ENCODE assay signal across 29 cellular contexts in the genomic region with DNA sequence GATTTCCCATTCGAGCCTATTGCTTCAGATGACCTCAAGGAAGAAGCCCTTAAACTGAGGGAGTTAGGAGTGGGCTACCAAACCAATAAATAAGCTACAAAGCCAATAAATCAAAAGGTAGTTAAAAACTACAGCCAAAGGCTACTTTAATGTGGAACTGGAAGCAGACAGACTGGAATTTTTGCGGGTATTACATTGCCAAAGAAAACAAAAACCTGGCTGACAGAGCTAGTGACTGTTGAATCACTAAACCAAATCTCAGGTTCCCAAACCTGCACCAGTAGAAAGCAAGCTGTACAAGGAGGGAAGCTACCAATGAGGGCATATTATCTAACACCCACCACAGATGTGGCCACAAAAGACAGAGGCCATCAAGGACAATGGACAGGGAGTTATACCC.
A peak's percentile ranks its signal among the peaks of the same experiment; 100 is the strongest.
DNase-seq lines count a peak whose midpoint lies in the region; ATAC-seq and TF ChIP-seq lines count a peak whose summit lies in the region.
"Had no signal": no experiment of that assay in that cellular context is flagged by ENCODE, and none has a peak within 500 bp of the region (broad histone marks: within the 10 kb centered on the region; RNA-seq: fewer than 3 reads in every experiment).

No MANE protein-coding gene starts in this region.

- H3K4me1 Mint-ChIP-seq in Calu3 (ENCODE audit: low read depth, unreplicated experiment) (peaks cover 63% of the 10 kb centered on the region), nephron progenitor cell (peaks cover 22% of the 10 kb centered on the region)
- H3K4me1 Mint-ChIP-seq: activated naive CD4-positive, alpha-beta T cell treated with anti-CD3 and anti-CD28 coated beads, Interleukin-2, amount 10 ng/mL, durations not matched to agents 7 days and 5 days; IgD-negative memory B cell; naive thymus-derived CD8-positive, alpha-beta T cell; stimulated activated naive B cell treated with anti-CD40 and anti-IgM and Interleukin-4, amounts not matched to agents 10 μg/mL and 1 μg/mL and 100 μg/mL, for 72 hours had no signal

- no TSS peak for BruUV-seq in Calu3 (replicated peaks; lab: Mats Ljungman, UMichigan)

- H3K4me3 ChIP-seq in LNCaP clone FGC (ENCODE audit: low read depth, low read length) = no peak overlapping the region
- H3K4me3 ChIP-seq: colonic mucosa, HAP-1, lower lobe of right lung, Peyer's patch, upper lobe of left lung had no signal

- no peak overlapping the region for H3K4me3 Mint-ChIP-seq in Calu3 (ENCODE audit: low read depth, unreplicated experiment)
- no peak overlapping the region for H3K4me3 Mint-ChIP-seq in nephron progenitor cell
- H3K4me3 Mint-ChIP-seq: activated CD8-positive, alpha-beta T cell treated with anti-CD3 and anti-CD28 coated beads, Interleukin-2, amount 10 ng/mL, durations not matched to agents 7 days and 5 days; activated naive CD4-positive, alpha-beta T cell treated with anti-CD3 and anti-CD28 coated beads, Interleukin-2, amount 10 ng/mL, durations not matched to agents 7 days and 5 days; IgD-negative memory B cell; naive thymus-derived CD8-positive, alpha-beta T cell; stimulated activated naive B cell treated with anti-CD40 and anti-IgM and Interleukin-4, amounts not matched to agents 10 μg/mL and 1 μg/mL and 100 μg/mL, for 72 hours had no signal

- H3K27ac Mint-ChIP-seq in Calu3 (ENCODE audit: unreplicated experiment) = peak overlapping the region; percentile 37
- no peak overlapping the region for H3K27ac Mint-ChIP-seq in nephron progenitor cell
- H3K27ac Mint-ChIP-seq: activated CD8-positive, alpha-beta T cell treated with anti-CD3 and anti-CD28 coated beads, Interleukin-2, amount 10 ng/mL, durations not matched to agents 7 days and 5 days; activated naive CD4-positive, alpha-beta T cell treated with anti-CD3 and anti-CD28 coated beads, Interleukin-2, amount 10 ng/mL, durations not matched to agents 7 days and 5 days; IgD-negative memory B cell; naive thymus-derived CD8-positive, alpha-beta T cell; stimulated activated naive B cell treated with anti-CD40 and anti-IgM and Interleukin-4, amounts not matched to agents 10 μg/mL and 1 μg/mL and 100 μg/mL, for 72 hours had no signal

- no peak for TF ChIP-seq CTCF in Calu3 (IDR thresholded peaks at IDR 0.05; ENCODE audit: unreplicated experiment)
- no peak for TF ChIP-seq CTCF in LNCaP clone FGC (IDR thresholded peaks at IDR 0.05; ENCODE audit: control insufficient read depth, extremely low read depth, insufficient read depth)
- TF ChIP-seq CTCF in nephron progenitor cell (IDR thresholded peaks at IDR 0.05) = no peak

- H3K36me3 Mint-ChIP-seq in Calu3 (ENCODE audit: insufficient read depth, unreplicated experiment) (peaks cover 7% of the 10 kb centered on the region), nephron progenitor cell (ENCODE audit: low read depth) (no peaks in the 10 kb centered on the region)
- H3K36me3 Mint-ChIP-seq: activated naive CD4-positive, alpha-beta T cell treated with anti-CD3 and anti-CD28 coated beads, Interleukin-2, amount 10 ng/mL, durations not matched to agents 7 days and 5 days; IgD-negative memory B cell; naive thymus-derived CD8-positive, alpha-beta T cell; stimulated activated naive B cell treated with anti-CD40 and anti-IgM and Interleukin-4, amounts not matched to agents 10 μg/mL and 1 μg/mL and 100 μg/mL, for 72 hours had no signal

- intact Hi-C loops in Calu3 (cut with micrococcal nuclease; ENCODE audit: unreplicated experiment) = loop anchor here (2.0 kb wide), 1 partner anchor 98 kb away; no protein-coding TSS in a partner anchor

- CTCF ChIA-PET in Calu3 (lab: Charles Lee) = no interaction called here

- ATAC-seq in HG03045 (IDR thresholded peaks at IDR 0.05; ENCODE audit: unreplicated experiment) = no peak
- ATAC-seq: activated CD8-positive, alpha-beta T cell treated with anti-CD3 and anti-CD28 coated beads, Interleukin-2, amount 10 ng/mL, durations not matched to agents 7 days and 5 days; lower lobe of right lung; naive thymus-derived CD8-positive, alpha-beta T cell had no signal

- in situ Hi-C loops in T47D (cut with HindIII; ENCODE audit: low pct_unique_long_range_greater_than_20kb, low sequenced_read_pairs) = no loop called here

- no peaks in the 10 kb centered on the region for H3K27me3 Mint-ChIP-seq in Calu3 (ENCODE audit: unreplicated experiment)
- H3K27me3 Mint-ChIP-seq in nephron progenitor cell (ENCODE audit: low read depth, poor library complexity) = no peaks in the 10 kb centered on the region
- H3K27me3 Mint-ChIP-seq: activated naive CD4-positive, alpha-beta T cell treated with anti-CD3 and anti-CD28 coated beads, Interleukin-2, amount 10 ng/mL, durations not matched to agents 7 days and 5 days; IgD-negative memory B cell; stimulated activated naive B cell treated with anti-CD40 and anti-IgM and Interleukin-4, amounts not matched to agents 10 μg/mL and 1 μg/mL and 100 μg/mL, for 72 hours had no signal

- no peaks in the 10 kb centered on the region for H3K9me3 Mint-ChIP-seq in Calu3 (ENCODE audit: low read depth, unreplicated experiment)
- no peaks in the 10 kb centered on the region for H3K9me3 Mint-ChIP-seq in nephron progenitor cell
- H3K9me3 Mint-ChIP-seq: activated naive CD4-positive, alpha-beta T cell treated with anti-CD3 and anti-CD28 coated beads, Interleukin-2, amount 10 ng/mL, durations not matched to agents 7 days and 5 days; IgD-negative memory B cell; stimulated activated naive B cell treated with anti-CD40 and anti-IgM and Interleukin-4, amounts not matched to agents 10 μg/mL and 1 μg/mL and 100 μg/mL, for 72 hours had no signal

- DNase-seq in Calu3 = peak; percentile 15
- peak; percentile 84 for DNase-seq in LNCaP clone FGC (ENCODE audit: low read depth)
- peak; percentile 16 to 83 for DNase-seq in T47D (ENCODE audit: low read depth in 1 of 2, low spot score in 1 of 2)
- peak; percentile 78 for DNase-seq in left kidney (ENCODE audit: low read depth, low spot score)
- no peak for DNase-seq in nephron progenitor cell
- no peak for DNase-seq in NCI-H187 treated with DMSO at 0.1 percent for 48 hours (lab: John Stamatoyannopoulos, UW)
- no peak for DNase-seq in epidermal melanocyte (ENCODE audit: insufficient read length, low spot score)
- DNase-seq: activated CD4-positive, alpha-beta T cell treated with anti-CD3 and anti-CD28 coated beads for 4 hours; activated CD8-positive, alpha-beta T cell treated with anti-CD3 and anti-CD28 coated beads, Interleukin-2, amount 10 ng/mL, durations not matched to agents 7 days and 5 days; activated naive CD4-positive, alpha-beta T cell treated with anti-CD3 and anti-CD28 coated beads, Interleukin-2, amount 10 ng/mL, durations not matched to agents 7 days and 5 days; C1 segment of cervical spinal cord; colonic mucosa; COR-L47; effector CD4-positive, alpha-beta T cell; head of caudate nucleus; lower lobe of right lung; naive thymus-derived CD8-positive, alpha-beta T cell; NCI-H1105; NCI-H187; NCI-H2227 treated with DMSO at 0.1 percent for 48 hours; NCI-H526; Peyer's patch; SHP77 treated with DMSO at 0.1 percent for 48 hours; stimulated activated naive B cell treated with anti-CD40 and anti-IgM and Interleukin-4, amounts not matched to agents 10 μg/mL and 1 μg/mL and 100 μg/mL, for 72 hours; upper lobe of left lung; WERI-Rb-1 had no signal

Comparison
In these comparisons a context has a peak if more than half of its experiments do, and no peak if none do; other contexts are left out.
1. DNase-seq: peak in Calu3 (single experiment), LNCaP clone FGC (single experiment), T47D (2 of 2) and left kidney (single experiment); none in nephron progenitor cell (single experiment), NCI-H187 treated with DMSO at 0.1 percent for 48 hours (single experiment) and epidermal melanocyte (single experiment).